1 cellular context compared by ENCODE assay signal in genomic region chr6:32805404-32805803, GRCh38. TPM values are rescaled to one million over a fixed set of nuclear protein-coding genes. Genes with fewer than 3 reads are reported as not detected.
"Had no signal": no experiment of that assay in that cellular context is flagged by ENCODE, and none has a peak within 500 bp of the region (broad histone marks: within the 10 kb centered on the region; RNA-seq: fewer than 3 reads in every experiment).

No MANE protein-coding gene starts in this region.

RNA-seq across cellular contexts. Expression of gene HLA-DOB, which starts 11.4 kb away (rescaled TPM):
- total RNA-seq: temporal lobe had no signal

RNA-seq across cellular contexts. Expression of gene HLA-DQB2, which starts 42.1 kb away (rescaled TPM):
- total RNA-seq: temporal lobe had no signal
